ENCODE assay signal across 13 cellular contexts in genomic region chr3:128416578-128417150, GRCh38. TPM values are rescaled to one million over a fixed set of nuclear protein-coding genes. Genes with fewer than 3 reads are reported as not detected.
A peak's percentile ranks its signal among the peaks of the same experiment; 100 is the strongest.
DNase-seq lines count a peak whose midpoint lies in the region; ATAC-seq and TF ChIP-seq lines count a peak whose summit lies in the region.
"Had no signal": no experiment of that assay in that cellular context is flagged by ENCODE, and none has a peak within 500 bp of the region (broad histone marks: within the 10 kb centered on the region; RNA-seq: fewer than 3 reads in every experiment).

No MANE protein-coding gene starts in this region.

- H3K4me1 Mint-ChIP-seq in Caco-2 (ENCODE audit: low read depth, unreplicated experiment) = peaks cover 12% of the 10 kb centered on the region

- DNase-seq in Caco-2 = peak; percentile 32 to 71
- DNase-seq in LHCN-M2 (ENCODE audit: low read depth) = peak; percentile 80
- DNase-seq in adipocyte (ENCODE audit: low read depth) = peak; percentile 56
- DNase-seq in left lung = peak in 1 of 2 donors; percentile 45
- DNase-seq in DMS79 (lab: John Stamatoyannopoulos, UW) = no peak
- DNase-seq in putamen (ENCODE audit: low spot score) = no peak
- no peak for DNase-seq in Karpas-422
- DNase-seq: activated CD4-positive, alpha-beta T cell treated with anti-CD3 and anti-CD28 coated beads, Interleukin-2, amount 50 U/mL, for 48 hours; left ventricle myocardium superior; NCI-H526; stimulated activated CD4-positive, alpha-beta T cell treated with anti-CD3 and anti-CD28 coated beads, Interleukin-1b, Interleukin-23, amount 100 ng/mL, for 48 hours had no signal

- H3K36me3 ChIP-seq in Caco-2 (ENCODE audit: control insufficient read depth, insufficient read depth, low read length) (no peaks in the 10 kb centered on the region), adipocyte (ENCODE audit: control insufficient read depth, insufficient read depth, low read length, severe bottlenecking) (no peaks in the 10 kb centered on the region), left lung (no peaks in the 10 kb centered on the region), gastroesophageal sphincter (no peaks in the 10 kb centered on the region), Karpas-422 (ENCODE audit: insufficient read depth, low read length) (no peaks in the 10 kb centered on the region)

- H3K9me3 ChIP-seq in Caco-2 (no peaks in the 10 kb centered on the region), adipocyte (ENCODE audit: control insufficient read depth, low read length) (peaks cover 8% of the 10 kb centered on the region), left lung (no peaks in the 10 kb centered on the region), gastroesophageal sphincter (no peaks in the 10 kb centered on the region), Karpas-422 (ENCODE audit: low read length) (no peaks in the 10 kb centered on the region)

- 0 to 60% methylated on average over 1 of the region's 9 CpGs for WGBS in gastroesophageal sphincter (ENCODE audit: low coverage in 1 of 2), 2 donors

- intact Hi-C loops in Caco-2 (cut with micrococcal nuclease; ENCODE audit: unreplicated experiment) = no loop called here
- intact Hi-C loops in left lung (cut with DNase I) = no loop called here

- H3K9me2 ChIP-seq in Karpas-422 (replicated peaks; ENCODE audit: insufficient read depth, low read length) = no peaks in the 10 kb centered on the region

- no peak for TF ChIP-seq EP300 in gastroesophageal sphincter (IDR thresholded peaks at IDR 0.05)

- H4K20me1 ChIP-seq in Karpas-422 (ENCODE audit: insufficient read depth, low read depth, low read length) = 0 out of 2 replicates have a peak, but pooled peaks cover 4% of the 10 kb centered on the region

- POLR2A ChIA-PET in Caco-2 (lab: Charles Lee) = no interaction called here

- peaks cover 4% of the 10 kb centered on the region for H3K36me3 Mint-ChIP-seq in Caco-2 (ENCODE audit: insufficient read depth, unreplicated experiment)

- H3K4me3 ChIP-seq in Caco-2 (ENCODE audit: low read depth, low read length) = no peak overlapping the region
- no peak overlapping the region for H3K4me3 ChIP-seq in adipocyte (ENCODE audit: low read length)
- no peak overlapping the region for H3K4me3 ChIP-seq in left lung
- no peak overlapping the region for H3K4me3 ChIP-seq in gastroesophageal sphincter
- H3K4me3 ChIP-seq in Karpas-422 (ENCODE audit: low read length) = no peak overlapping the region

- H3K27ac ChIP-seq in left lung (no peak overlapping the region), gastroesophageal sphincter (no peak overlapping the region), Karpas-422 (ENCODE audit: low read length) (no peak overlapping the region)

- H3K27me3 ChIP-seq in Caco-2 (replicated peaks; ENCODE audit: control insufficient read depth, insufficient read depth, low read length) = no peaks in the 10 kb centered on the region
- H3K27me3 ChIP-seq in adipocyte (replicated peaks; ENCODE audit: control insufficient read depth, insufficient read depth, low read length) = no peaks in the 10 kb centered on the region
- H3K27me3 ChIP-seq in left lung = no peaks in the 10 kb centered on the region
- no peaks in the 10 kb centered on the region for H3K27me3 ChIP-seq in gastroesophageal sphincter
- no peaks in the 10 kb centered on the region for H3K27me3 ChIP-seq in Karpas-422 (ENCODE audit: low read length)

- H3K27ac Mint-ChIP-seq in Caco-2 (ENCODE audit: unreplicated experiment) = no peak overlapping the region

- no peaks in the 10 kb centered on the region for H3K27me3 Mint-ChIP-seq in Caco-2 (ENCODE audit: insufficient read depth, unreplicated experiment)

- no TSS peak for BruUV-seq in Caco-2 (replicated peaks; lab: Mats Ljungman, UMichigan)

- no peak overlapping the region for H3K4me3 Mint-ChIP-seq in Caco-2 (ENCODE audit: unreplicated experiment)

- H3K9ac ChIP-seq in adipocyte (ENCODE audit: low read length) (no peak overlapping the region), Karpas-422 (ENCODE audit: low read length) (no peak overlapping the region)

- H3K4me2 ChIP-seq in Karpas-422 (ENCODE audit: low read depth, low read length, poor library complexity, severe bottlenecking) = no peak overlapping the region

- ATAC-seq in left lung = peak; percentile 18
- ATAC-seq in gastroesophageal sphincter = no peak

- CTCF ChIA-PET in Caco-2 (lab: Charles Lee) = no interaction called here

- TF ChIP-seq CTCF in Caco-2 (IDR thresholded peaks at IDR 0.05; ENCODE audit: insufficient read depth in 1 of 2, low read depth in 1 of 2, low read length in 1 of 2, severe bottlenecking in 1 of 2, unreplicated experiment in 1 of 2) = no peak
- TF ChIP-seq CTCF in left lung (IDR thresholded peaks at IDR 0.05) = no peak
- TF ChIP-seq CTCF in gastroesophageal sphincter (IDR thresholded peaks at IDR 0.05) = no peak

- H2AFZ ChIP-seq in Karpas-422 (ENCODE audit: low read length) = no peak overlapping the region

- TF ChIP-seq POLR2A in gastroesophageal sphincter (IDR thresholded peaks at IDR 0.05) = no peak

- no peaks in the 10 kb centered on the region for H3K9me3 Mint-ChIP-seq in Caco-2 (ENCODE audit: unreplicated experiment)

- H3K4me1 ChIP-seq in Caco-2 (peaks cover 13% of the 10 kb centered on the region), adipocyte (ENCODE audit: control insufficient read depth, insufficient read depth, low read length) (peaks cover 7% of the 10 kb centered on the region), left lung (peaks cover 0 to 9% of the 10 kb centered on the region in 2 donors), gastroesophageal sphincter (no peaks in the 10 kb centered on the region), Karpas-422 (ENCODE audit: low read length) (no peaks in the 10 kb centered on the region)

- no peaks in the 10 kb centered on the region for H3K79me2 ChIP-seq in Karpas-422 (ENCODE audit: low read length)

RNA-seq across cellular contexts. Expression of gene DNAJB8, which starts 50.0 kb away (rescaled TPM):
- total RNA-seq in Caco-2 (2022) (not detected in 2 replicates), LHCN-M2 (2014; rRNA removed) (not detected in 2 replicates), left lung (not detected), gastroesophageal sphincter (not detected)
- polyA plus RNA-seq in LHCN-M2 (2012) = not detected
- total RNA-seq in Karpas-422 (2014; rRNA removed; shearing (Covaris generic); ENCODE audit: low replicate concordance) = not detected in 2 replicates
- total RNA-seq: chondrocyte, left ventricle myocardium superior had no signal

Comparison
In these comparisons a context has a peak if more than half of its experiments do, and no peak if none do; other contexts are left out.
1. DNase-seq: peak in Caco-2 (2 of 2), LHCN-M2 (single experiment) and adipocyte (single experiment); none in DMS79 (single experiment), putamen (single experiment) and Karpas-422 (single experiment).